21 cellular contexts compared by ENCODE assay signal in the genomic region with DNA sequence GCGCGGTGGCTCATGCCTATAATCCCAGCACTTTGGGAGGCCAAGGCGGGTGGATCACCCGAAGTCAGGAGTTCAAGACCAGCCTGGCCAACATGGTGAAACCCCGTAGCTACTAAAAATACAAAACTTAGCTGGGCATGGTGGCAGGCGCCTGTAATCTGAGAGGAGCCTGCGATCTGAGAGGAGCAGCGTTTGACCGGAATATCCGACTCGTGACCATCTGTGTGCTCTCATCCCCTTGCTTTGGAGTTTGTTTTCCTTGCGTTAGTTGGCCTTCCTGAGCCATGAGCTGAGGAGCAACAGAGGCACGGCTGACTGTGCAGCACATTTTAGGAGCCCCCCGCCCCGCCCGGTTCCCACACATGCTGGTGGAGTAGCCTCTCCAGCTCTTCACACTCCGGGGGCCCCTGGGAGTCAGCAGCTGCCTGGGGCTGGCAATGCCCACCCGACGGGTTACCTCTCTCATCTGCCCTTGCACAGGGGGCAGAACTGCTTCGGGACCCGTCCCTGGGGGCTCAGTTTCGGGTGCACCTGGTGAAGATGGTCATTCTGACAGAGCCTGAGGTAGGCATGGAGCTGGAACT. TPM values are rescaled to one million over a fixed set of nuclear protein-coding genes. Genes with fewer than 3 reads are reported as not detected.
"Had no signal": no experiment of that assay in that cellular context is flagged by ENCODE, and none has a peak within 500 bp of the region (broad histone marks: within the 10 kb centered on the region; RNA-seq: fewer than 3 reads in every experiment).

No MANE protein-coding gene starts in this region.

- ATAC-seq: HepG2 had no signal

- H3K9ac ChIP-seq: SK-N-SH had no signal

- H3K4me3 ChIP-seq: MG63 had no signal

- H3K36me3 ChIP-seq: MG63 had no signal

- H3K9me3 ChIP-seq: MG63, SK-N-SH had no signal

- H3K27me3 ChIP-seq: MG63 had no signal

- DNase-seq: IMR-90, Karpas-422, KG1, MG63, NCI-H1092, NCI-H1105 treated with DMSO at 0.1 percent for 48 hours, NCI-H1436, NCI-H187, NCI-H2029, NCI-H2081 treated with DMSO at 0.1 percent for 48 hours, NCI-H2171, NCI-H226, NCI-H446, NCI-H510A, NCI-H524 treated with DMSO at 0.1 percent for 48 hours, NCI-H69, RPMI8226, SHP77, SK-N-SH had no signal

- H3K4me2 ChIP-seq: SK-N-SH had no signal

RNA-seq across cellular contexts. Expression of a gene that starts 49.0 kb away (rescaled TPM):
- total RNA-seq: HT1080 had no signal
